8 cellular contexts compared by ENCODE assay signal in the genomic region with DNA sequence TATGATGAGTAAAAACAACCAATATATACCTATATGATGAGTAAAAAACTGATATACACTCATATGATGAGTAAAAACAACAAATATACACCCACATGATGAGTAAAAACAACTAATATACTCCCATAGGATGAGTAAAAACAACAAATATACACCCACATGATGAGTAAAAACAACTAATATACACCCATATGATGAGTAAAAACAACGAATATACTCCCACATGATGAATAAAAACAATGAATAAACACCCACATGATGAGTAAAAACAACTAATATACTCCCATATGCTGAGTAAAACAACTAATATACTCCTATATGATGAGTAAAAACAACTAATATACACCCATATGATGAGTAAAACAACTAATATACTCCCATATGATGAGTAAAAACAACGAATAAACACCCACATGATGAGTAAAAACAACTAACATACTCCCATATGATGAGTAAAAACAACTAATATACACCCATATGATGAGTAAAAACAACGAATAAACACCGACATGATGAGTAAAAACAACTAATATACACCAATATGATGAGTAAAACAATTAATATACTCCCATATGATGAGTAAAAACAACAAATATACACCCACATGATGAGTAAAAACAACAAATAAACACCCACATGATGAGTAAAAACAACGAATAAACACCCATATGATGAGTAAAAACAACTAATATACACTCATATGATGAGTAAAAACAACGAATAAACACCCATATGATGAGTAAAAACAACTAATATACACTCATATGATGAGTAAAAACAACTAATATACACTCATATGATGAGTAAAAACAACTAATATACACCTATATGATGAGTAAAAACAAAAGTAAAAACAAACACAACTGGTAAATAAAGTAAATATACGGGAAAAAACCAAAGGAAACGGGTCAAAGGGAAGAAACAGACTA. TPM values are rescaled to one million over a fixed set of nuclear protein-coding genes. Genes with fewer than 3 reads are reported as not detected.
A peak's percentile ranks its signal among the peaks of the same experiment; 100 is the strongest.
DNase-seq lines count a peak whose midpoint lies in the region; ATAC-seq, FAIRE-seq and TF ChIP-seq lines count a peak whose summit lies in the region.
"Not testable (repeated sequence)": the region's sequence is repeated elsewhere in the genome, so short reads cannot be mapped to it uniquely, and the experiment has no call there.
"Had no signal": no experiment of that assay in that cellular context is flagged by ENCODE, and none has a peak within 500 bp of the region (broad histone marks: within the 10 kb centered on the region; RNA-seq: fewer than 3 reads in every experiment).

No MANE protein-coding gene starts in this region.

- peaks cover 10% of the 10 kb centered on the region for H3K27me3 Mint-ChIP-seq in activated B cell treated with CpG ODN at 0.5 μM for 24 hours
- H3K27me3 Mint-ChIP-seq in activated T-helper 2 cell treated with anti-CD3 and anti-CD28 coated beads, Interferon-gamma antibody, Interleukin-2, Interleukin-4, amounts not matched to agents 10 μg/mL and 5 μg/mL and 100 μg/mL, durations not matched to agents 14 hours and 24 hours and 36 hours (ENCODE audit: low read depth) = not testable (repeated sequence)

- H3K27ac Mint-ChIP-seq in activated B cell treated with CpG ODN at 0.5 μM for 24 hours = peak overlapping the region; percentile 31
- peak overlapping the region; percentile 85 for H3K27ac Mint-ChIP-seq in activated T-helper 2 cell treated with anti-CD3 and anti-CD28 coated beads, Interferon-gamma antibody, Interleukin-2, Interleukin-4, amounts not matched to agents 10 μg/mL and 5 μg/mL and 100 μg/mL, durations not matched to agents 14 hours and 24 hours and 36 hours

- DNase-seq in ELR (ENCODE audit: low read depth) = peak; percentile 27
- not testable (repeated sequence) for DNase-seq in HTR-8/SVneo (ENCODE audit: insufficient read length, low spot score); activated B cell treated with CpG ODN at 0.5 μM for 24 hours; activated T-helper 2 cell treated with anti-CD3 and anti-CD28 coated beads, Interferon-gamma antibody, Interleukin-2, Interleukin-4, amounts not matched to agents 10 μg/mL and 5 μg/mL and 100 μg/mL, durations not matched to agents 14 hours and 24 hours and 36 hours (ENCODE audit: low spot score)
- peak; percentile 12 for DNase-seq in renal cortical epithelial cell (ENCODE audit: low read depth)

- POLR2A ChIA-PET in activated B cell treated with CpG ODN at 0.5 μM for 24 hours (lab: Charles Lee) = not testable (repeated sequence)

- peaks cover 27% of the 10 kb centered on the region for H3K4me1 Mint-ChIP-seq in activated B cell treated with CpG ODN at 0.5 μM for 24 hours
- not testable (repeated sequence) for H3K4me1 Mint-ChIP-seq in activated T-helper 2 cell treated with anti-CD3 and anti-CD28 coated beads, Interferon-gamma antibody, Interleukin-2, Interleukin-4, amounts not matched to agents 10 μg/mL and 5 μg/mL and 100 μg/mL, durations not matched to agents 14 hours and 24 hours and 36 hours (ENCODE audit: low read depth)

- H3K36me3 Mint-ChIP-seq in activated B cell treated with CpG ODN at 0.5 μM for 24 hours (ENCODE audit: low read depth); activated T-helper 2 cell treated with anti-CD3 and anti-CD28 coated beads, Interferon-gamma antibody, Interleukin-2, Interleukin-4, amounts not matched to agents 10 μg/mL and 5 μg/mL and 100 μg/mL, durations not matched to agents 14 hours and 24 hours and 36 hours (ENCODE audit: low read depth): not testable (repeated sequence)

- TF ChIP-seq CTCF in activated B cell treated with CpG ODN at 0.5 μM for 24 hours (IDR thresholded peaks at IDR 0.05) = not testable (repeated sequence)

- peak; percentile 84 for FAIRE-seq in HTR-8/SVneo (lab: Jason Lieb, UNC)
- peak; percentile 100 for FAIRE-seq in colon (lab: Jason Lieb, UNC)
- FAIRE-seq in islet of Langerhans (lab: Jason Lieb, UNC) = peak; percentile 100

- not testable (repeated sequence) for ATAC-seq in activated B cell treated with CpG ODN at 0.5 μM for 24 hours (ENCODE audit: low read depth)

- CTCF ChIA-PET in activated B cell treated with CpG ODN at 0.5 μM for 24 hours (lab: Charles Lee) = not testable (repeated sequence)

- not testable (repeated sequence) for H3K9me3 Mint-ChIP-seq in activated B cell treated with CpG ODN at 0.5 μM for 24 hours
- H3K9me3 Mint-ChIP-seq in activated T-helper 2 cell treated with anti-CD3 and anti-CD28 coated beads, Interferon-gamma antibody, Interleukin-2, Interleukin-4, amounts not matched to agents 10 μg/mL and 5 μg/mL and 100 μg/mL, durations not matched to agents 14 hours and 24 hours and 36 hours = peaks cover 28% of the 10 kb centered on the region

- intact Hi-C loops in activated B cell treated with CpG ODN at 0.5 μM for 24 hours (cut with micrococcal nuclease) = loop anchor here (2.0 kb wide), 1 partner anchor 87 kb away; the partner anchor contains the start of gene TUBB4B
- intact Hi-C loops in activated T-helper 2 cell treated with anti-CD3 and anti-CD28 coated beads, Interferon-gamma antibody, Interleukin-2, Interleukin-4, amounts not matched to agents 10 μg/mL and 5 μg/mL and 100 μg/mL, durations not matched to agents 14 hours and 24 hours and 36 hours (cut with micrococcal nuclease) = not testable (repeated sequence)

- not testable (repeated sequence) for H3K4me3 Mint-ChIP-seq in activated B cell treated with CpG ODN at 0.5 μM for 24 hours; activated T-helper 2 cell treated with anti-CD3 and anti-CD28 coated beads, Interferon-gamma antibody, Interleukin-2, Interleukin-4, amounts not matched to agents 10 μg/mL and 5 μg/mL and 100 μg/mL, durations not matched to agents 14 hours and 24 hours and 36 hours (ENCODE audit: low read depth)

RNA-seq across cellular contexts. Expression of gene NRARP, which starts 25.8 kb away (rescaled TPM):
- total RNA-seq in activated B cell treated with CpG ODN at 0.5 μM for 24 hours (1.9 and 3.0 TPM in 2 replicates), renal cortical epithelial cell (0.55 and 1.0 TPM in 2 replicates)
- total RNA-seq in activated T-helper 2 cell treated with anti-CD3 and anti-CD28 coated beads, Interferon-gamma antibody, Interleukin-2, Interleukin-4, amounts not matched to agents 10 μg/mL and 5 μg/mL and 100 μg/mL, durations not matched to agents 14 hours and 24 hours and 36 hours = 9.3 and 11.2 TPM in 2 replicates
- total RNA-seq: fibroblast of lung had no signal

RNA-seq across cellular contexts. Expression of gene TOR4A, which starts 50.4 kb away (rescaled TPM):
- total RNA-seq in activated B cell treated with CpG ODN at 0.5 μM for 24 hours (7.9 and 9.1 TPM in 2 replicates), renal cortical epithelial cell (36.3 and 42.1 TPM in 2 replicates)
- 17.2 and 17.5 TPM in 2 replicates for total RNA-seq in activated T-helper 2 cell treated with anti-CD3 and anti-CD28 coated beads, Interferon-gamma antibody, Interleukin-2, Interleukin-4, amounts not matched to agents 10 μg/mL and 5 μg/mL and 100 μg/mL, durations not matched to agents 14 hours and 24 hours and 36 hours
